ENCODE assay signal across 8 cellular contexts in the genomic region with DNA sequence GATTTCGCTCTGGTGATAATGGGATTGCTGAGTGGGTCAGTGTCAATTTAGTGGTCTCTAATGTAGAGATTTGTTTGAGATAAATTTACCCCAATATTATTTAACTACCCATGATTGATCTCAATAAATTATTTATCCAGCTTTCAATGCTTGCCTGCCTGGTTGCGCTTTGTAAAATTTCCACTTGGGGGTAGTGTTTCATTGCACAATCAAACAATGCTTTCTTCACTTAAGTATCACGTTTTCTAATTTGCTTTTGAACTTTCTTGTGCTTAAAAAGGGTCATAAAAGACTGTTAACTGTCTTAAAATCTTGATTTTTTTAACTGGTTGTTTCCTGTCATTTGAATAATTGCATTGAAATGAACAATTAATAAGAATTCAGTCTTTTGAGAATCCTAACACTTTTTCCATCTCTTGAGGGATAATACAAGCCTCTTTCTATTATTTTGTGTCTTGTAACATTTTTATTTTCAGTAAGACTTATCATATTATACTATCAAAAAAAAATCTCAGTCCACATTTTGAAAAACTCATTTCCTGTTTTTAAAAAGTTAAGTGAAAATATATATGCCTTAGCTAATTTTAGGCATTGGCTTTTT. TPM values are rescaled to one million over a fixed set of nuclear protein-coding genes. Genes with fewer than 3 reads are reported as not detected.
DNase-seq lines count a peak whose midpoint lies in the region; ATAC-seq and TF ChIP-seq lines count a peak whose summit lies in the region.

No MANE protein-coding gene starts in this region.

- TF ChIP-seq CTCF in astrocyte of the cerebellum (IDR thresholded peaks at IDR 0.05; ENCODE audit: low read depth, low read length, missing control alignments) = peak; percentile 75
- TF ChIP-seq CTCF in lung (IDR thresholded peaks at IDR 0.05; ENCODE audit: control extremely low read depth, extremely low read depth) = peak; percentile 27

- CTCF ChIA-PET in HEK293T (lab: Yijun Ruan, JAX) = interaction anchor here (0.6 kb wide), 2 partner anchors 62 to 502 kb away, joined by 3 to 4 read pairs; no protein-coding TSS in a partner anchor

- in situ Hi-C loops in KBM-7 (cut with MboI; ENCODE audit: low pct_unique_long_range_greater_than_20kb, low sequenced_read_pairs) (loop anchor here (25.0 kb wide), 1 partner anchor 266 kb away; no protein-coding TSS in a partner anchor), astrocyte of the cerebellum (cut with HindIII; ENCODE audit: low sequenced_read_pairs) (no loop called here)

- no peak overlapping the region for H3K27ac ChIP-seq in lung (ENCODE audit: low read depth in 1 of 2, low read length in 1 of 2)

- no peaks in the 10 kb centered on the region for H3K4me1 ChIP-seq in lung (ENCODE audit: control insufficient read depth in 2 of 2, insufficient read depth in 2 of 2, low read length in 2 of 2)

- POLR2A ChIA-PET in HEK293T (lab: Yijun Ruan, JAX) = no interaction called here

- peaks cover 0 to 5% of the 10 kb centered on the region in 2 donors for H3K36me3 ChIP-seq in lung (ENCODE audit: control insufficient read depth in 2 of 2, insufficient read depth in 2 of 2, low read length in 2 of 2)

- DNase-seq in NOMO-1 treated with DMSO at 0.1 percent for 48 hours (lab: John Stamatoyannopoulos, UW; ENCODE audit: unreplicated experiment) (peak; percentile 45), NOMO-1 treated with dmso at 0.1 percent for 144 hours (lab: John Stamatoyannopoulos, UW; ENCODE audit: unreplicated experiment) (no peak), KBM-7 (peak; percentile 48), astrocyte of the cerebellum (ENCODE audit: low read depth) (peak; percentile 46), lung (ENCODE audit: low spot score) (no peak), HEK293T (ENCODE audit: extremely low spot score) (no peak), NCI-H1048 (lab: John Stamatoyannopoulos, UW) (no peak)

- WGBS in lung, 2 donors = 58 to 63% methylated on average over 3 of the region's 3 CpGs

- H3K4me3 ChIP-seq in astrocyte of the cerebellum (ENCODE audit: low read depth, low read length) (no peak overlapping the region), lung (no peak overlapping the region)

- ATAC-seq in GM21423 (IDR thresholded peaks at IDR 0.05; ENCODE audit: unreplicated experiment) = peak; percentile 55
- no peak for ATAC-seq in lung (ENCODE audit: insufficient read depth, low FRiP score)

- H3K9me3 ChIP-seq in lung (ENCODE audit: control insufficient read depth in 2 of 2, insufficient read depth in 1 of 2, low read length in 1 of 2) = peaks cover 0 to 3% of the 10 kb centered on the region in 2 donors

- no peaks in the 10 kb centered on the region for H3K27me3 ChIP-seq in lung (ENCODE audit: control insufficient read depth, insufficient read depth)

TF ChIP-seq in HEK293T, 16 proteins besides CTCF, POLR2A, EP300 and RAD21:
- TF ChIP-seq ZNF384 (IDR thresholded peaks at IDR 0.05) = no peak
- TF ChIP-seq ARNT (IDR thresholded peaks at IDR 0.05) = no peak
- TF ChIP-seq ELF4 (IDR thresholded peaks at IDR 0.05) = no peak
- TF ChIP-seq NFRKB (IDR thresholded peaks at IDR 0.05) = no peak
- TF ChIP-seq L3MBTL2 (conservative IDR thresholded peaks at IDR 0.05) = no peak

RNA-seq across cellular contexts. Expression of gene HSD17B4, which starts 18.7 kb away (rescaled TPM):
- 100 to 1,000 TPM; 329 to 371 TPM for total RNA-seq in lung
- 100 to 1,000 TPM; 348 to 367 TPM for polyA plus RNA-seq in lung

Comparison
In these comparisons a context has a peak if more than half of its experiments do, and no peak if none do; other contexts are left out.
1. DNase-seq: peak in NOMO-1 treated with DMSO at 0.1 percent for 48 hours (single experiment), KBM-7 (single experiment) and astrocyte of the cerebellum (single experiment); none in NOMO-1 treated with dmso at 0.1 percent for 144 hours (single experiment), lung (single experiment), HEK293T (single experiment) and NCI-H1048 (single experiment).